ENCODE assay signal across 15 cellular contexts in the genomic region with DNA sequence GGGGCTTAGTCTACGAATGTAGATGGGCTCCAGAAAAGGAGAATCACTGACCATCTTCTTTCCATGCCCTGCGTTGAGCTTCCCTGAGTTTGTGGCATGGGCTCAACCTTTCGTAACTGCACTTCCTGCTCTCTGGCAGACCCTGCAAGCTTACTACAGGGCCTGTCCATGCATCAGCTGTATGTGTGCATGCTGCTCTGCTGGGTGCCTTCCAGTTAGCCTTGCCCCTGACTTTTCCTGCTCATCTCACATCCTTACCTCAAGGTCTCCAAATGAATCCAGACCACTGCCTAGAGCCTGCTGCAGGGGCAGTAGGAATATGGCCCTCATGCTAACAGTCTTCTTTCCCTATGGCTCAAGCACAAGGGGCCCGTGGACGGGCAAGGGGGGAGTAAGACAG.
"Had no signal": no experiment of that assay in that cellular context is flagged by ENCODE, and none has a peak within 500 bp of the region (broad histone marks: within the 10 kb centered on the region; RNA-seq: fewer than 3 reads in every experiment).

No MANE protein-coding gene starts in this region.

- DNase-seq: erythroblast; foreskin melanocyte; head of caudate nucleus; kidney; left colon; ovary; right cardiac atrium; stimulated activated CD4-positive, alpha-beta T cell treated with anti-CD3 and anti-CD28 coated beads, Interleukin-2, amount 100 ng/mL, for 48 hours; stimulated activated naive CD4-positive, alpha-beta T cell treated with Interleukin-2 at 50 U/mL for 16 hours; trophoblast cell had no signal

- H3K4me2 ChIP-seq: hepatocyte, neural progenitor cell, smooth muscle cell had no signal

- H3K4me3 ChIP-seq: hepatocyte, neural progenitor cell, ovary, smooth muscle cell, thoracic aorta had no signal

- H3K4me1 ChIP-seq: neural progenitor cell had no signal

- H3K27me3 ChIP-seq: hepatocyte, neural progenitor cell, ovary had no signal

- ATAC-seq: left colon; natural killer cell treated with Interleukin-12 subunit alpha and Interleukin-12 subunit beta and Interleukin-15 and Interleukin-18, amount 100 ng/mL, for 72 hours; right cardiac atrium had no signal

- H2AFZ ChIP-seq: hepatocyte, neural progenitor cell had no signal

- H3K27ac ChIP-seq: hepatocyte, neural progenitor cell, ovary, thoracic aorta had no signal

- H3K9ac ChIP-seq: neural progenitor cell had no signal

- H3K36me3 ChIP-seq: neural progenitor cell, ovary, thoracic aorta had no signal

- H3K9me3 ChIP-seq: ovary, thoracic aorta had no signal
